In the genomic region with DNA sequence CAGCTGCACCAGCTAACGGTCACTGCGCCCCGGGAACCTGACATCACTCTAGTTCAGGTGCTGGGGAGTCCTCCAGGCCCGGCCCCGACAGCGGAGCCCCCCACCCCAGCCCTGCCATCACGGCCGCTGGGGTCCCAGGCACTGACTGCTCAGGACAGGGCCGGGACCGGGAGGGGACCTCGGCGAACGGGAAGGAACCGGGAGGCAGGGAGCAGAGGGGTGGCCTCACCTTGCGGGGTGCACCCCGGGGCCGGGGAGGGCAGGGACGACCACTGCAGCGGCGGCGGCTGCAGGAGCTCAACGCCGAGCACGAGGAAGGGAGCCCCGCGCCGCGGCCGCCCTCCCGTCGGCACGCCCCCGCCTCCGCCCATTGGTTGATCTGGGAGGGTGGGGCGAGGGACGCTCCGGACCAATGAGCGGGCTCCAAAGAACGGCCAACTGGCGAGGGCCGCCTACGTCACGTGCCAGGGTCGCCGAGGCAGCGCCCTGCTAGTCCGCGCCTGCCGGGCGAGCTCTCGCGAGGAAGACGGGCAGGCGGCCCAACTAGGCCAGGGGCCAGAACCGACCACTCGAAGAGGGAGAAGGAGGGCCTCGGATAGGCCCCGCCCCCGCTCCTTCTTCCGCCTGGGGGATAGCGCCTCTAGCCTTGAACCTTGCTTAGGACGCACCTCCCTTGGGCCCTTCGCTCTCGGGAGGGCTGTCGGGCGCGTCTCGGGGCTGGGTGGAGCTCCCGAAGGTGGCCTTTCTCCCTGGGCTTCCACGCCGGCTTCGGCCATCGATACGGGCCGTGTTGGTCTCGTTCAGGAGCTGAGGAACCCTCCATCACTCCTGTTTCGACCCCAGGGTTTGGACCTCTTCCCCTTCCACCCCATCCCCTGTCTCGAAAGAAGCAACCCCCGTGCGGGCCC, we compare ENCODE assay signal across 8 cellular contexts. TPM values are rescaled to one million over a fixed set of nuclear protein-coding genes. Genes with fewer than 3 reads are reported as not detected.
DNase-seq lines count a peak whose midpoint lies in the region; ATAC-seq and TF ChIP-seq lines count a peak whose summit lies in the region.

A gene (minus strand): TSS at position 320 of the 908 bp plus-strand sequence. CDS start 7,653 bp downstream, outside the sequence.

- TF ChIP-seq CTCF in PC-9 (conservative IDR thresholded peaks at IDR 0.05) = no peak
- no peak for TF ChIP-seq CTCF in mucosa of descending colon (IDR thresholded peaks at IDR 0.05)

- H3K9me3 ChIP-seq in PC-9 (ENCODE audit: insufficient read depth, low read depth) = no peaks in the 10 kb centered on the region
- no peaks in the 10 kb centered on the region for H3K9me3 ChIP-seq in mucosa of descending colon

- BruUV-seq in PC-9 (replicated peaks; lab: Mats Ljungman, UMichigan) = no TSS peak

- H3K4me1 ChIP-seq in PC-9 (replicated peaks; ENCODE audit: insufficient read depth) (peaks cover 25% of the 10 kb centered on the region), mucosa of descending colon (ENCODE audit: low read depth) (peaks cover 14% of the 10 kb centered on the region)

- H3K27ac ChIP-seq in PC-9 = peak within 1 kb of the TSS; percentile 60
- peak within 1 kb of the TSS; percentile 66 for H3K27ac ChIP-seq in epithelial cell of prostate

- H2AFZ ChIP-seq in PC-9 = peak within 1 kb of the TSS; percentile 96

- CTCF ChIA-PET in PC-9 (lab: Charles Lee) = interaction anchor here (0.6 to 2.3 kb wide), 5 partner anchors 14 to 204 kb away, joined by 3 to 7 read pairs (median 3); a partner anchor contains a TSS

- H3K4me3 ChIP-seq in Jurkat, Clone E6-1 (ENCODE audit: low read length) = peak within 1 kb of the TSS; percentile 83
- H3K4me3 ChIP-seq in PC-9 (peak within 1 kb of the TSS; percentile 95), mucosa of descending colon (peak within 1 kb of the TSS; percentile 37)

- intact Hi-C loops in PC-9 (cut with micrococcal nuclease; ENCODE audit: unreplicated experiment) (loop anchor here (1.0 kb wide), 1 partner anchor 14 kb away; a partner anchor contains a TSS), mucosa of descending colon (cut with DNase I, micrococcal nuclease) (no loop called here)

- H3K27me3 ChIP-seq in PC-9 (ENCODE audit: insufficient read depth, low read depth) = no peaks in the 10 kb centered on the region

- no peaks in the 10 kb centered on the region; the same call in 1 of the 2 replicates for H4K20me1 ChIP-seq in PC-9 (ENCODE audit: insufficient read depth)

- H3K36me3 ChIP-seq in PC-9 (ENCODE audit: low read depth) = no peaks in the 10 kb centered on the region
- no peaks in the 10 kb centered on the region for H3K36me3 ChIP-seq in mucosa of descending colon (ENCODE audit: low read depth)

- POLR2A ChIA-PET in PC-9 (lab: Charles Lee; ENCODE audit: unreplicated experiment) = interaction anchor here (0.5 to 1.2 kb wide), 8 partner anchors 8 to 999 kb away, joined by 3 to 6 read pairs (median 3); a partner anchor contains a TSS

- no peaks in the 10 kb centered on the region for H3K9me2 ChIP-seq in PC-9 (ENCODE audit: insufficient read depth)

- H3F3A ChIP-seq in PC-9 (ENCODE audit: insufficient read depth, low read depth) = peaks cover 22% of the 10 kb centered on the region

- peaks cover 16% of the 10 kb centered on the region for H3K79me2 ChIP-seq in PC-9 (ENCODE audit: low read depth)

- H3K4me2 ChIP-seq in PC-9 = peak within 1 kb of the TSS; percentile 99

- DNase-seq in DMS53 treated with DMSO at 0.1 percent for 48 hours (lab: John Stamatoyannopoulos, UW; ENCODE audit: unreplicated experiment) (peak; percentile 98), PC-9 (peak; percentile 90 to 99), epithelial cell of prostate (ENCODE audit: low read depth, low spot score) (peak; percentile 76), mucosa of descending colon (peak; percentile 98 to 100 (median 99))
- peak; percentile 96 for DNase-seq in Jurkat, Clone E6-1 (ENCODE audit: low read depth, low spot score)
- DNase-seq in activated T-cell treated with anti-CD3 and anti-CD28 coated beads, Interleukin-2, amount 50 U/mL, for 1 hour = peak; percentile 95
- peak; percentile 94 for DNase-seq in stimulated activated CD8-positive, alpha-beta memory T cell treated with anti-CD3 and anti-CD28 coated beads, Interleukin-4, amount 100 ng/mL, for 24 hours (ENCODE audit: low read depth)

- ATAC-seq in GM21619 (IDR thresholded peaks at IDR 0.05; ENCODE audit: unreplicated experiment) (peak; percentile 92), mucosa of descending colon (peak; percentile 95)

RNA-seq across cellular contexts. Expression of the gene that starts here (rescaled TPM):
- 87.4 TPM for polyA plus RNA-seq in Jurkat, Clone E6-1 (2012; ENCODE audit: insufficient read depth, insufficient read length)
- total RNA-seq in PC-9 (2021) (86.9 and 95.0 TPM in 2 replicates), mucosa of descending colon (10 to 100 TPM; 14.5 to 69.6 (median 26.5) TPM)

Comparison
In these comparisons a context has a peak if more than half of its experiments do, and no peak if none do; other contexts are left out.
1. Peak in every context shown above with its lines: DNase-seq, ATAC-seq, H3K4me3 ChIP-seq and H3K27ac ChIP-seq.
2. H3K4me3 ChIP-seq: peak in every context shown above with its lines; median percentile 95 in PC-9; 83 in Jurkat, Clone E6-1; 37 in mucosa of descending colon.